ENCODE assay signal across 23 cellular contexts in genomic region chr17:17745476-17746455, GRCh38.
A peak's percentile ranks its signal among the peaks of the same experiment; 100 is the strongest.
DNase-seq lines count a peak whose midpoint lies in the region; ATAC-seq and TF ChIP-seq lines count a peak whose summit lies in the region.
"Had no signal": no experiment of that assay in that cellular context is flagged by ENCODE, and none has a peak within 500 bp of the region (broad histone marks: within the 10 kb centered on the region; RNA-seq: fewer than 3 reads in every experiment).

No MANE protein-coding gene starts in this region.

- H3K27me3 ChIP-seq in BLaER1 (no peaks in the 10 kb centered on the region), neuronal stem cell (ENCODE audit: control insufficient read depth in 3 of 3, insufficient read depth in 3 of 3, low read depth in 1 of 3, low read length in 3 of 3) (no peaks in the 10 kb centered on the region)
- H3K27me3 ChIP-seq in CD8-positive, alpha-beta memory T cell (ENCODE audit: insufficient read depth, low read length, poor library complexity, severe bottlenecking), result no peaks in the 10 kb centered on the region
- H3K27me3 ChIP-seq: adrenal gland, heart left ventricle had no signal

- H3K4me3 Mint-ChIP-seq in CD8-positive, alpha-beta memory T cell, result no peak overlapping the region
- H3K4me3 Mint-ChIP-seq: CD4-positive, alpha-beta memory T cell; naive thymus-derived CD4-positive, alpha-beta T cell had no signal

- H3K36me3 ChIP-seq in BLaER1 (no peaks in the 10 kb centered on the region), neuronal stem cell (replicated peaks in 1 of 2; ENCODE audit: control insufficient read depth in 2 of 2, insufficient read depth in 2 of 2, low read length in 2 of 2) (peaks cover 2 to 28% of the 10 kb centered on the region in 2 donors)
- no peaks in the 10 kb centered on the region for H3K36me3 ChIP-seq in CD8-positive, alpha-beta memory T cell (ENCODE audit: insufficient read depth, low read length)
- H3K36me3 ChIP-seq: adrenal gland, heart left ventricle had no signal

- H2AK5ac ChIP-seq in neuronal stem cell (ENCODE audit: low read depth, low read length), result peak overlapping the region; percentile 44

- H3K27ac Mint-ChIP-seq in CD8-positive, alpha-beta memory T cell, result peak overlapping the region in 3 of 8 donors; percentile 18 to 70 (median 62)

- H4K91ac ChIP-seq in neuronal stem cell (ENCODE audit: low read depth, low read length, poor library complexity), result no peak overlapping the region

- no peak overlapping the region for H3K4ac ChIP-seq in neuronal stem cell (ENCODE audit: low read length)

- peaks cover 14% of the 10 kb centered on the region for H3K79me1 ChIP-seq in neuronal stem cell (ENCODE audit: low read depth, low read length)

- H3K23ac ChIP-seq in neuronal stem cell (ENCODE audit: low read depth, low read length, poor library complexity), result no peak overlapping the region

- no peak overlapping the region for H2AFZ ChIP-seq in neuronal stem cell (ENCODE audit: low read length)

- peak overlapping the region; percentile 92 for H3K27ac ChIP-seq in BLaER1
- peak overlapping the region; percentile 88 for H3K27ac ChIP-seq in cingulate gyrus (ENCODE audit: low read depth, low read length)
- no peak overlapping the region for H3K27ac ChIP-seq in neuronal stem cell (replicated peaks; ENCODE audit: low read length)
- no peak overlapping the region for H3K27ac ChIP-seq in CD8-positive, alpha-beta memory T cell (ENCODE audit: low read depth, low read length)
- H3K27ac ChIP-seq: SK-N-MC had no signal

- H3K9me3 ChIP-seq in BLaER1, result no peaks in the 10 kb centered on the region
- no peaks in the 10 kb centered on the region for H3K9me3 ChIP-seq in neuronal stem cell (replicated peaks in 1 of 2; ENCODE audit: control insufficient read depth in 2 of 2, insufficient read depth in 1 of 2, low read depth in 1 of 2, low read length in 2 of 2)
- H3K9me3 ChIP-seq in CD8-positive, alpha-beta memory T cell (ENCODE audit: low read length), result no peaks in the 10 kb centered on the region
- H3K9me3 ChIP-seq: adrenal gland, heart left ventricle had no signal

- no peak overlapping the region for H4K8ac ChIP-seq in neuronal stem cell (ENCODE audit: low read depth, low read length)

- H3K18ac ChIP-seq in neuronal stem cell (ENCODE audit: low read length), result peak overlapping the region; percentile 1

- no peak overlapping the region for H2BK15ac ChIP-seq in neuronal stem cell (ENCODE audit: low read length)

- H3K14ac ChIP-seq in neuronal stem cell (ENCODE audit: low read length), result peak overlapping the region; percentile 40

- no peak overlapping the region for H2BK120ac ChIP-seq in neuronal stem cell (ENCODE audit: low read depth, low read length)

- DNase-seq in NCI-H1694 treated with DMSO at 0.1 percent for 48 hours (lab: John Stamatoyannopoulos, UW) (peak; percentile 84), neuronal stem cell (ENCODE audit: low spot score) (no peak)
- no peak for DNase-seq in CD8-positive, alpha-beta memory T cell
- DNase-seq: activated CD4-positive, CD25-positive, alpha-beta regulatory T cell treated with anti-CD3 and anti-CD28 coated beads, Interleukin-2, amount 50 U/mL, for 72 hours; adrenal gland; CD4-positive, alpha-beta memory T cell; effector memory CD4-positive, alpha-beta T cell; GOT3; heart left ventricle; naive thymus-derived CD4-positive, alpha-beta T cell; NCI-H2107; NCI-H526 treated with DMSO at 0.1 percent for 48 hours; stimulated activated naive CD4-positive, alpha-beta T cell; T-helper 9 cell; trophoblast cell had no signal

- H3K4me1 Mint-ChIP-seq in CD8-positive, alpha-beta memory T cell, result peaks cover 22 to 32% (median 22%) of the 10 kb centered on the region in 3 donors

- H3K4me2 ChIP-seq in BLaER1 (peak overlapping the region; percentile 97), neuronal stem cell (ENCODE audit: insufficient read depth, low read length, poor library complexity, severe bottlenecking) (no peak overlapping the region)

- H3K27me3 Mint-ChIP-seq in CD8-positive, alpha-beta memory T cell, result no peaks in the 10 kb centered on the region
- H3K27me3 Mint-ChIP-seq: CD4-positive, alpha-beta memory T cell; IgD-negative memory B cell had no signal

- H3K4me1 ChIP-seq in BLaER1 (peaks cover 100% of the 10 kb centered on the region), neuronal stem cell (ENCODE audit: control insufficient read depth in 2 of 2, insufficient read depth in 1 of 2, low read depth in 1 of 2, low read length in 2 of 2) (peaks cover 20 to 26% of the 10 kb centered on the region in 2 donors)
- H3K4me1 ChIP-seq in CD8-positive, alpha-beta memory T cell (ENCODE audit: insufficient read depth, low read length), result peaks cover 18% of the 10 kb centered on the region

- peak overlapping the region; percentile 80 for H3K9ac ChIP-seq in BLaER1
- H3K9ac ChIP-seq in neuronal stem cell (ENCODE audit: low read depth, low read length, poor library complexity), result no peak overlapping the region

- peaks cover 27% of the 10 kb centered on the region for H4K20me1 ChIP-seq in BLaER1

- H3K36me3 Mint-ChIP-seq in CD8-positive, alpha-beta memory T cell, result no peaks in the 10 kb centered on the region
- H3K36me3 Mint-ChIP-seq: CD4-positive, alpha-beta memory T cell; IgD-negative memory B cell; naive thymus-derived CD4-positive, alpha-beta T cell had no signal

- no peak overlapping the region for H2BK5ac ChIP-seq in neuronal stem cell (ENCODE audit: low read length)

- no peaks in the 10 kb centered on the region for H3K9me3 Mint-ChIP-seq in CD8-positive, alpha-beta memory T cell
- H3K9me3 Mint-ChIP-seq: CD4-positive, alpha-beta memory T cell; IgD-negative memory B cell had no signal

- POLR2A ChIA-PET in CD8-positive, alpha-beta memory T cell (lab: Charles Lee), result no interaction called here

- ATAC-seq in GM21390 (IDR thresholded peaks at IDR 0.05; ENCODE audit: unreplicated experiment) (no peak), SK-N-SH treated with all-trans-retinoic acid at 6 μM for 48 hours (no peak), GM18502 (IDR thresholded peaks at IDR 0.05; ENCODE audit: poor library complexity, unreplicated experiment) (no peak)
- ATAC-seq: naive thymus-derived CD4-positive, alpha-beta T cell had no signal

- CTCF ChIA-PET in CD8-positive, alpha-beta memory T cell (lab: Charles Lee), result interaction anchor here (1.1 to 1.4 kb wide), 2 partner anchors 19 to 65 kb away, joined by 3 read pairs; no protein-coding TSS in a partner anchor

- H2BK12ac ChIP-seq in neuronal stem cell (ENCODE audit: low read length), result no peak overlapping the region

- peak overlapping the region; percentile 56 for H3K4me3 ChIP-seq in BLaER1
- no peak overlapping the region for H3K4me3 ChIP-seq in neuronal stem cell (ENCODE audit: low read length in 2 of 2)
- H3K4me3 ChIP-seq in CD8-positive, alpha-beta memory T cell (ENCODE audit: low read length), result no peak overlapping the region
- H3K4me3 ChIP-seq: adrenal gland, heart left ventricle, lung, SK-N-MC had no signal

- no CpG with 5 or more reads among the region's 33 CpGs for WGBS in neuronal stem cell (ENCODE audit: extremely low coverage in 2 of 2, insufficient read length in 2 of 2, insufficient replicate concordance in 1 of 2), 2 donors

TF ChIP-seq in SK-N-SH treated with all-trans-retinoic acid at 6 μM for 48 hours, 23 proteins besides CTCF, POLR2A, EP300 and RAD21:
- no peak for TF ChIP-seq ESRRG (CRISPR knock-in tag; IDR thresholded peaks at IDR 0.05)
- TF ChIP-seq CSRNP3 (CRISPR knock-in tag; IDR thresholded peaks at IDR 0.05), result no peak
- TF ChIP-seq RARB (CRISPR knock-in tag; IDR thresholded peaks at IDR 0.05), result no peak
- TF ChIP-seq GLIS3 (CRISPR knock-in tag; IDR thresholded peaks at IDR 0.05), result no peak
- TF ChIP-seq ZC3H10 (CRISPR knock-in tag; IDR thresholded peaks at IDR 0.05), result no peak
- TF ChIP-seq PATZ1 (CRISPR knock-in tag; IDR thresholded peaks at IDR 0.05; ENCODE audit: borderline replicate concordance), result no peak
- no peak for TF ChIP-seq PPARA (CRISPR knock-in tag; IDR thresholded peaks at IDR 0.05; ENCODE audit: borderline replicate concordance)
- no peak for TF ChIP-seq ZFP3 (CRISPR knock-in tag; IDR thresholded peaks at IDR 0.05)
- TF ChIP-seq ZNF565 (CRISPR knock-in tag; conservative IDR thresholded peaks at IDR 0.05; ENCODE audit: low read depth), result no peak
- TF ChIP-seq ZFP30 (CRISPR knock-in tag; IDR thresholded peaks at IDR 0.05), result no peak
- no peak for TF ChIP-seq OSR1 (CRISPR knock-in tag; IDR thresholded peaks at IDR 0.05)
- no peak for TF ChIP-seq TOX (CRISPR knock-in tag; IDR thresholded peaks at IDR 0.05; ENCODE audit: borderline replicate concordance)

Comparison
In these comparisons a context has a peak if more than half of its experiments do, and no peak if none do; other contexts are left out.
1. H3K27ac ChIP-seq: peak in BLaER1 (single experiment) and cingulate gyrus (single experiment); none in neuronal stem cell (single experiment) and CD8-positive, alpha-beta memory T cell (single experiment).